In genomic region chr4:83216856-83217683, GRCh38 we compare ENCODE assay signal across 11 cellular contexts.
DNase-seq lines count a peak whose midpoint lies in the region; ATAC-seq, FAIRE-seq and TF ChIP-seq lines count a peak whose summit lies in the region.
"Had no signal": no experiment of that assay in that cellular context is flagged by ENCODE, and none has a peak within 500 bp of the region (broad histone marks: within the 10 kb centered on the region; RNA-seq: fewer than 3 reads in every experiment).

No MANE protein-coding gene starts in this region.

- no peak overlapping the region for H2BK5ac ChIP-seq in neuronal stem cell (ENCODE audit: low read length)

- peaks cover 3% of the 10 kb centered on the region for H3K9me3 Mint-ChIP-seq in Calu3 (ENCODE audit: low read depth, unreplicated experiment)
- peaks cover 7% of the 10 kb centered on the region for H3K9me3 Mint-ChIP-seq in activated naive CD8-positive, alpha-beta T cell treated with anti-CD3 and anti-CD28 coated beads, Interleukin-2, amount 50 U/mL, for 24 hours

- H2BK15ac ChIP-seq in neuronal stem cell (ENCODE audit: low read length) = no peak overlapping the region

- no peak overlapping the region for H4K8ac ChIP-seq in neuronal stem cell (ENCODE audit: low read depth, low read length)

- H2BK12ac ChIP-seq in neuronal stem cell (ENCODE audit: low read length) = no peak overlapping the region

- in situ Hi-C loops in brain microvascular endothelial cell (cut with HindIII; ENCODE audit: low pct_ligation_motif_present, low sequenced_read_pairs) = no loop called here

- H3K18ac ChIP-seq in neuronal stem cell (ENCODE audit: low read length) = no peak overlapping the region

- peaks cover 18% of the 10 kb centered on the region for H3K4me1 Mint-ChIP-seq in Calu3 (ENCODE audit: low read depth, unreplicated experiment)
- H3K4me1 Mint-ChIP-seq in activated naive CD8-positive, alpha-beta T cell treated with anti-CD3 and anti-CD28 coated beads, Interleukin-2, amount 50 U/mL, for 24 hours = peaks cover 86% of the 10 kb centered on the region

- H3K79me1 ChIP-seq in neuronal stem cell (ENCODE audit: low read depth, low read length) = no peaks in the 10 kb centered on the region

- CTCF ChIA-PET in Calu3 (lab: Charles Lee) = interaction anchor here (0.6 to 1.4 kb wide), 2 partner anchors 18 to 182 kb away, joined by 3 read pairs; partner anchors contain the start of gene COPS4

- no peak for TF ChIP-seq CTCF in Calu3 (IDR thresholded peaks at IDR 0.05; ENCODE audit: unreplicated experiment)
- no peak for TF ChIP-seq CTCF in D721Med (IDR thresholded peaks at IDR 0.05; ENCODE audit: insufficient read depth, missing control alignments)
- no peak for TF ChIP-seq CTCF in brain microvascular endothelial cell (IDR thresholded peaks at IDR 0.05; ENCODE audit: low read depth, low read length, missing control alignments)

- intact Hi-C loops in Calu3 (cut with micrococcal nuclease; ENCODE audit: unreplicated experiment) = no loop called here

- no peak overlapping the region for H2AK5ac ChIP-seq in neuronal stem cell (ENCODE audit: low read depth, low read length)

- BruUV-seq in Calu3 (replicated peaks; lab: Mats Ljungman, UMichigan) = no TSS peak

- H3K23ac ChIP-seq in neuronal stem cell (ENCODE audit: low read depth, low read length, poor library complexity) = peak overlapping the region; percentile 61

- H3K9me3 ChIP-seq in KOPT-K1 (ENCODE audit: insufficient read depth, low read length, poor library complexity, severe bottlenecking) (no peaks in the 10 kb centered on the region), neuronal stem cell (replicated peaks in 1 of 2; ENCODE audit: control insufficient read depth in 2 of 2, insufficient read depth in 1 of 2, low read depth in 1 of 2, low read length in 2 of 2) (no peaks in the 10 kb centered on the region)
- H3K9me3 ChIP-seq: tibial artery had no signal

- H3K27ac ChIP-seq in KOPT-K1 (ENCODE audit: low read depth, low read length, poor library complexity, severe bottlenecking) (peak overlapping the region; percentile 78), neuronal stem cell (replicated peaks; ENCODE audit: low read length) (no peak overlapping the region), brain microvascular endothelial cell (no peak overlapping the region)
- H3K27ac ChIP-seq: tibial artery had no signal

- H3K4me3 Mint-ChIP-seq in Calu3 (ENCODE audit: low read depth, unreplicated experiment) = no peak overlapping the region
- peak overlapping the region; percentile 53 for H3K4me3 Mint-ChIP-seq in activated naive CD8-positive, alpha-beta T cell treated with anti-CD3 and anti-CD28 coated beads, Interleukin-2, amount 50 U/mL, for 24 hours

- H3K4me1 ChIP-seq in neuronal stem cell (ENCODE audit: control insufficient read depth in 2 of 2, insufficient read depth in 1 of 2, low read depth in 1 of 2, low read length in 2 of 2) = peaks cover 0 to 4% of the 10 kb centered on the region in 2 donors
- H3K4me1 ChIP-seq: tibial artery had no signal

- H3K27me3 ChIP-seq in neuronal stem cell (ENCODE audit: control insufficient read depth in 3 of 3, insufficient read depth in 3 of 3, low read depth in 1 of 3, low read length in 3 of 3) (no peaks in the 10 kb centered on the region), brain microvascular endothelial cell (replicated peaks) (no peaks in the 10 kb centered on the region)
- H3K27me3 ChIP-seq: tibial artery had no signal

- no peaks in the 10 kb centered on the region for H3K27me3 Mint-ChIP-seq in Calu3 (ENCODE audit: unreplicated experiment)
- no peaks in the 10 kb centered on the region for H3K27me3 Mint-ChIP-seq in activated naive CD8-positive, alpha-beta T cell treated with anti-CD3 and anti-CD28 coated beads, Interleukin-2, amount 50 U/mL, for 24 hours

- no peak overlapping the region for H2BK120ac ChIP-seq in neuronal stem cell (ENCODE audit: low read depth, low read length)

- DNase-seq in Calu3 (no peak), neuronal stem cell (ENCODE audit: low spot score) (no peak), D721Med (ENCODE audit: insufficient read length, low spot score) (no peak), brain microvascular endothelial cell (no peak)
- no peak for DNase-seq in activated naive CD8-positive, alpha-beta T cell treated with anti-CD3 and anti-CD28 coated beads, Interleukin-2, amount 50 U/mL, for 24 hours
- DNase-seq: caudate nucleus, kidney glomerular epithelial cell, NCI-H1048, tibial artery had no signal

- no peak for FAIRE-seq in D721Med (lab: Jason Lieb, UNC)

- H3K27ac Mint-ChIP-seq in Calu3 (ENCODE audit: unreplicated experiment) = peak overlapping the region; percentile 40
- H3K27ac Mint-ChIP-seq in activated naive CD8-positive, alpha-beta T cell treated with anti-CD3 and anti-CD28 coated beads, Interleukin-2, amount 50 U/mL, for 24 hours = peak overlapping the region; percentile 82

- H3K36me3 ChIP-seq in KOPT-K1 (ENCODE audit: insufficient read depth, low read length) = no peaks in the 10 kb centered on the region
- H3K36me3 ChIP-seq in neuronal stem cell (replicated peaks in 1 of 2; ENCODE audit: control insufficient read depth in 2 of 2, insufficient read depth in 2 of 2, low read length in 2 of 2) = no peaks in the 10 kb centered on the region
- H3K36me3 ChIP-seq in brain microvascular endothelial cell (replicated peaks) = no peaks in the 10 kb centered on the region
- H3K36me3 ChIP-seq: tibial artery had no signal

- no peaks in the 10 kb centered on the region for H3K36me3 Mint-ChIP-seq in Calu3 (ENCODE audit: insufficient read depth, unreplicated experiment)
- no peaks in the 10 kb centered on the region for H3K36me3 Mint-ChIP-seq in activated naive CD8-positive, alpha-beta T cell treated with anti-CD3 and anti-CD28 coated beads, Interleukin-2, amount 50 U/mL, for 24 hours (ENCODE audit: low read depth)

- H3K4me3 ChIP-seq in neuronal stem cell (ENCODE audit: low read length in 2 of 2) (no peak overlapping the region), brain microvascular endothelial cell (ENCODE audit: low read depth, low read length) (no peak overlapping the region)
- H3K4me3 ChIP-seq: tibial artery had no signal

- ATAC-seq in activated naive CD8-positive, alpha-beta T cell treated with anti-CD3 and anti-CD28 coated beads, Interleukin-2, amount 50 U/mL, for 24 hours = no peak
- ATAC-seq in GM21737 (IDR thresholded peaks at IDR 0.05; ENCODE audit: unreplicated experiment) = no peak

- H3K4me2 ChIP-seq in neuronal stem cell (ENCODE audit: insufficient read depth, low read length, poor library complexity, severe bottlenecking) = no peak overlapping the region

- peak overlapping the region; percentile 37 for H2AFZ ChIP-seq in neuronal stem cell (ENCODE audit: low read length)

- no peak overlapping the region for H3K4ac ChIP-seq in neuronal stem cell (ENCODE audit: low read length)

- WGBS in neuronal stem cell (ENCODE audit: extremely low coverage in 2 of 2, insufficient read length in 2 of 2, insufficient replicate concordance in 1 of 2), 2 donors = no CpG with 5 or more reads among the region's 10 CpGs

- no peak overlapping the region for H3K14ac ChIP-seq in neuronal stem cell (ENCODE audit: low read length)

- H4K91ac ChIP-seq in neuronal stem cell (ENCODE audit: low read depth, low read length, poor library complexity) = no peak overlapping the region

- no peak overlapping the region for H3K9ac ChIP-seq in neuronal stem cell (ENCODE audit: low read depth, low read length, poor library complexity)
